Comparison of ENCODE assay signal across 25 cellular contexts in genomic region chr16:84413605-84414004, GRCh38. TPM values are rescaled to one million over a fixed set of nuclear protein-coding genes. Genes with fewer than 3 reads are reported as not detected.
"Had no signal": no experiment of that assay in that cellular context is flagged by ENCODE, and none has a peak within 500 bp of the region (broad histone marks: within the 10 kb centered on the region; RNA-seq: fewer than 3 reads in every experiment).

No MANE protein-coding gene starts in this region.

- H3K27ac Mint-ChIP-seq: dendritic cell treated with granulocyte-macrophage colony-stimulating factor and Interleukin-4, amounts not matched to agents 40 ng/mL and 50 ng/mL, for 4 days; effector memory CD8-positive, alpha-beta T cell; endodermal cell had no signal

- H3K4me3 ChIP-seq: colonic mucosa, esophagus squamous epithelium, gastroesophageal sphincter, heart left ventricle, left lung, lower lobe of right lung had no signal

- H3K4me1 ChIP-seq: colonic mucosa, gastroesophageal sphincter, left lung, lower lobe of right lung had no signal

- ATAC-seq: effector memory CD8-positive, alpha-beta T cell; gastroesophageal sphincter; heart left ventricle; left cardiac atrium; left lung; left ventricle myocardium superior; lower lobe of right lung had no signal

- H3K9me3 Mint-ChIP-seq: dendritic cell treated with granulocyte-macrophage colony-stimulating factor and Interleukin-4, amounts not matched to agents 40 ng/mL and 50 ng/mL, for 4 days; effector memory CD8-positive, alpha-beta T cell; endodermal cell had no signal

- H3K36me3 ChIP-seq: colonic mucosa, esophagus squamous epithelium, gastroesophageal sphincter, heart left ventricle had no signal

- H3K27ac ChIP-seq: colonic mucosa, epithelial cell of prostate, esophagus squamous epithelium, gastroesophageal sphincter, heart left ventricle, left lung, lower lobe of right lung had no signal

- H3K4me1 Mint-ChIP-seq: endodermal cell had no signal

- H3K9me3 ChIP-seq: colonic mucosa, esophagus squamous epithelium, gastroesophageal sphincter, heart left ventricle, left lung, lower lobe of right lung had no signal

- FAIRE-seq: endometrium, frontal cortex, islet of Langerhans, keratinocyte had no signal

- H3K4me3 Mint-ChIP-seq: dendritic cell treated with granulocyte-macrophage colony-stimulating factor and Interleukin-4, amounts not matched to agents 40 ng/mL and 50 ng/mL, for 4 days; effector memory CD8-positive, alpha-beta T cell; endodermal cell had no signal

- H3K27me3 ChIP-seq: colonic mucosa, left lung had no signal

- DNase-seq: colonic mucosa; cortex of kidney; effector CD8-positive, alpha-beta T cell; effector memory CD8-positive, alpha-beta T cell; endodermal cell; erythroblast; esophagus squamous epithelium; foreskin fibroblast; heart left ventricle; hippocampal formation; left cardiac atrium; left lung; left ventricle myocardium superior; lower lobe of right lung; mesenchymal stem cell; midbrain had no signal

RNA-seq across cellular contexts. Expression of gene ATP2C2, which starts 45.3 kb away (rescaled TPM):
- total RNA-seq: dermis microvascular lymphatic vessel endothelial cell, heart left ventricle, left cardiac atrium, left ventricle myocardium superior, mononuclear cell had no signal
